Comparison of ENCODE assay signal across 16 cellular contexts in genomic region chrX:11499076-11500044, GRCh38.
DNase-seq lines count a peak whose midpoint lies in the region; FAIRE-seq and TF ChIP-seq lines count a peak whose summit lies in the region.
"Had no signal": no experiment of that assay in that cellular context is flagged by ENCODE, and none has a peak within 500 bp of the region (broad histone marks: within the 10 kb centered on the region; RNA-seq: fewer than 3 reads in every experiment).

No MANE protein-coding gene starts in this region.

- H3K9me3 ChIP-seq in MG63, result no peaks in the 10 kb centered on the region
- H3K9me3 ChIP-seq: gastrocnemius medialis, suprapubic skin had no signal

- no peaks in the 10 kb centered on the region for H3K27me3 ChIP-seq in MG63
- H3K27me3 ChIP-seq: gastrocnemius medialis, suprapubic skin had no signal

- no peaks in the 10 kb centered on the region for H3K36me3 ChIP-seq in MG63
- H3K36me3 ChIP-seq: BLaER1, gastrocnemius medialis, suprapubic skin had no signal

- TF ChIP-seq POLR2A in GM12892 (IDR thresholded peaks at IDR 0.05; ENCODE audit: low read depth, low read length), result no peak

- no peak for TF ChIP-seq CTCF in choroid plexus epithelial cell (conservative IDR thresholded peaks at IDR 0.05; ENCODE audit: low read depth, low read length)

- FAIRE-seq in GM12892 (lab: Jason Lieb, UNC), result no peak

- DNase-seq in AG20443 (ENCODE audit: low spot score) (peak; percentile 6), MG63 (peak; percentile 76), choroid plexus epithelial cell (ENCODE audit: low read depth) (peak; percentile 73), non-pigmented ciliary epithelial cell (ENCODE audit: low read depth) (peak; percentile 27), epidermal melanocyte (ENCODE audit: insufficient read length, low spot score) (no peak), GM12892 (ENCODE audit: insufficient read length) (no peak)
- DNase-seq in activated CD8-positive, alpha-beta memory T cell treated with anti-CD3 and anti-CD28 coated beads, Interleukin-2, amount 50 U/mL, for 48 hours, result no peak
- DNase-seq in activated CD4-positive, alpha-beta T cell treated with anti-CD3 and anti-CD28 coated beads, Interleukin-2, amount 50 U/mL, for 4 hours, result no peak
- DNase-seq: activated naive CD8-positive, alpha-beta T cell treated with anti-CD3 and anti-CD28 coated beads, Interleukin-2, amount 50 U/mL, for 24 hours; gastrocnemius medialis; kidney; NCI-H1417; posterior cingulate gyrus; T-cell had no signal

- H3K4me3 ChIP-seq in MG63 (no peak overlapping the region), choroid plexus epithelial cell (ENCODE audit: low read depth, low read length) (no peak overlapping the region)
- H3K4me3 ChIP-seq: BLaER1, gastrocnemius medialis, suprapubic skin had no signal

Comparison
In these comparisons a context has a peak if more than half of its experiments do, and no peak if none do; other contexts are left out.
1. DNase-seq: peak in AG20443 (single experiment), MG63 (single experiment), choroid plexus epithelial cell (single experiment) and non-pigmented ciliary epithelial cell (single experiment); none in epidermal melanocyte (single experiment), activated CD8-positive, alpha-beta memory T cell treated with anti-CD3 and anti-CD28 coated beads, Interleukin-2, amount 50 U/mL, for 48 hours (single experiment), GM12892 (single experiment) and activated CD4-positive, alpha-beta T cell treated with anti-CD3 and anti-CD28 coated beads, Interleukin-2, amount 50 U/mL, for 4 hours (0 of 2).